In the genomic region with DNA sequence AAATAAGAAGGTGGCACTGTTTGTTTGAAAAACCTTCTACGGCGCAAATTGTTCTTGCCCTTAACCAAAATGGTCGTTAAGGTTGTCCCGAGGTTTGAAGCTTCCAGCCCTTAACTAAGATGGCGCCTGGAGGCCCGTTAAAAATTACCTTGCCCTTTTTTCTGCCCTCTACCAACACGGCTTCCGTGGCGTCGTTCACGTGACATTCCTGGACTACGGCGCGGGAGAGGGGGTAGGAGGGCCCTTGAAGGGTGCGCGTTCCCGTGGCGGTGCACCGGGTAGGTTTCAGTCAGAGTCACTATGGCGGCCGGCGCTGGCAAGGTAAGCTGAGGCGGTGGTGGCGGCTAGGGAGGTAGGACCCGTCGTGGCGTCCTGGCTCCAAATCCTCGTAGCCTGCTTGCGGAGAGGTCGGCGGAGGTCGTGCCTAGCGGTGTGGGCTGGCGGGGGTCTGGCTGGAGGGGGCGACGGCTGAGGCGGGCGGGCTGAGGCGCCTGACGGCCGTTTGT, we compare ENCODE assay signal across 8 cellular contexts.
DNase-seq lines count a peak whose midpoint lies in the region; ATAC-seq, FAIRE-seq and TF ChIP-seq lines count a peak whose summit lies in the region.

A gene with protein sequence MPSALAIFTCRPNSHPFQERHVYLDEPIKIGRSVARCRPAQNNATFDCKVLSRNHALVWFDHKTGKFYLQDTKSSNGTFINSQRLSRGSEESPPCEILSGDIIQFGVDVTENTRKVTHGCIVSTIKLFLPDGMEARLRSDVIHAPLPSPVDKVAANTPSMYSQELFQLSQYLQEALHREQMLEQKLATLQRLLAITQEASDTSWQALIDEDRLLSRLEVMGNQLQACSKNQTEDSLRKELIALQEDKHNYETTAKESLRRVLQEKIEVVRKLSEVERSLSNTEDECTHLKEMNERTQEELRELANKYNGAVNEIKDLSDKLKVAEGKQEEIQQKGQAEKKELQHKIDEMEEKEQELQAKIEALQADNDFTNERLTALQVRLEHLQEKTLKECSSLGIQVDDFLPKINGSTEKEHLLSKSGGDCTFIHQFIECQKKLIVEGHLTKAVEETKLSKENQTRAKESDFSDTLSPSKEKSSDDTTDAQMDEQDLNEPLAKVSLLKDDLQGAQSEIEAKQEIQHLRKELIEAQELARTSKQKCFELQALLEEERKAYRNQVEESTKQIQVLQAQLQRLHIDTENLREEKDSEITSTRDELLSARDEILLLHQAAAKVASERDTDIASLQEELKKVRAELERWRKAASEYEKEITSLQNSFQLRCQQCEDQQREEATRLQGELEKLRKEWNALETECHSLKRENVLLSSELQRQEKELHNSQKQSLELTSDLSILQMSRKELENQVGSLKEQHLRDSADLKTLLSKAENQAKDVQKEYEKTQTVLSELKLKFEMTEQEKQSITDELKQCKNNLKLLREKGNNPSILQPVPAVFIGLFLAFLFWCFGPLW (plus strand): TSS at position 288 of the 506 bp plus-strand sequence. CDS start 1,343 bp downstream, outside the sequence.

- ATAC-seq in GM19035 (IDR thresholded peaks at IDR 0.05; ENCODE audit: unreplicated experiment) = peak; percentile 91
- ATAC-seq in HG03354 (IDR thresholded peaks at IDR 0.05; ENCODE audit: poor library complexity, severe bottlenecking, unreplicated experiment) = peak; percentile 92
- peak; percentile 98 for ATAC-seq in activated CD4-positive, CD25-positive, alpha-beta regulatory T cell treated with anti-CD3 and anti-CD28 coated beads, Interleukin-2, amount 50 U/mL, for 24 hours

- no peak for TF ChIP-seq CTCF in AG09319 (IDR thresholded peaks at IDR 0.05; ENCODE audit: low read depth, low read length)

- DNase-seq in AG09319 (ENCODE audit: extremely low read depth, low read depth) (peak; percentile 85), NCI-H446 treated with DMSO at 0.1 percent for 48 hours (lab: John Stamatoyannopoulos, UW) (peak; percentile 71), cerebellar cortex (ENCODE audit: low spot score) (peak; percentile 98)
- peak; percentile 91 for DNase-seq in stimulated activated CD4-positive, alpha-beta T cell treated with anti-CD3 and anti-CD28 coated beads, Interleukin-12 subunit alpha, Interleukin-12 subunit beta, amount 100 ng/mL, for 4 hours

- peak; percentile 49 for FAIRE-seq in islet of Langerhans (lab: Jason Lieb, UNC)

Comparison
In these comparisons a context has a peak if more than half of its experiments do, and no peak if none do; other contexts are left out.
1. Peak in every context shown above with its lines: DNase-seq and ATAC-seq.